Comparison of ENCODE assay signal across 7 cellular contexts in the genomic region with DNA sequence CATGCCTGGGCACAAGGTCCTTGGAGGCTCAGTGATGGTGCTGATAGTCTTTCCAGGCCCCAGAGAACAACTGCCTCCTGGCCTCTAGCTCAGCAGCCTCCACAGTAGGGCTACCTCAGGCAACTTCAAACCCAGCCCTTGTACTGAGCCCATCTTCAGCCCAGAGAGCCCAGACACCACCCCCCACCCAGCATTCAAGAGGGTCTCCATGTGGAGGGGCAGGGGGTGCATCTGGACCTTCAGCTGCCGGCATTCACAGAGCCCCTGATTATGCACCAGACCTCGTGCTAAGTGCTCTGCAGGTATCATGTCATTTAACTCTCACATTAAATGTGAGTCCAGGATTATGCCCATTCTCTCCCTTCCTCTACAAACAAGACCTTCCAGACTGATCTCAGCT.
"Had no signal": no experiment of that assay in that cellular context is flagged by ENCODE, and none has a peak within 500 bp of the region (broad histone marks: within the 10 kb centered on the region; RNA-seq: fewer than 3 reads in every experiment).

No MANE protein-coding gene starts in this region.

- H3K4me3 ChIP-seq: GM23338, HAP-1 had no signal

- DNase-seq: H7, HFFc6 had no signal

- H3K4me1 ChIP-seq: HAP-1 had no signal

- H3K4me3 Mint-ChIP-seq: GM23338, HFFc6, IgD-negative memory B cell had no signal

- H3K36me3 ChIP-seq: HAP-1 had no signal

- H3K27ac Mint-ChIP-seq: GM23338, HFFc6, IgD-negative memory B cell had no signal

- ATAC-seq: GM23338, HCT116, HepG2 had no signal

- H3K9me3 ChIP-seq: HAP-1 had no signal

- H3K4me1 Mint-ChIP-seq: IgD-negative memory B cell had no signal
